ENCODE assay signal across 17 cellular contexts in the genomic region with DNA sequence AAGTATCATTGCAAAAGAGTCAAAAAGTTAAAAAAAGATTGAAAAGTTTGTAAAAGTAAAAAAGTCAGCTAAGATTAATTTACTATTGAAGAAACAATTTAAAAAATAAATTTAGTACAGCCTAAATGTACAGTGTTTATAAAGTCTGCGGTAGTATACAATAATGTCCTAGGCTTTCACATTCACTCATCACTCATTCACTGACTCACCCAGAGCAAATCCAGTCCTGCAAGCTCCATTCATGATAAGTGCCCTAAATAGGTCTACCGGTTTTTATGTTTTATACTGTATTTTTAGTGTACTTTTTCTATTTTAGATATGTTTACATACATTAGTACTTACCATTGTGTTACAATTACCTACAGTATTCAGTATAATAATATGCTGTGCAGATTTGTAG. TPM values are rescaled to one million over a fixed set of nuclear protein-coding genes. Genes with fewer than 3 reads are reported as not detected.
"Had no signal": no experiment of that assay in that cellular context is flagged by ENCODE, and none has a peak within 500 bp of the region (broad histone marks: within the 10 kb centered on the region; RNA-seq: fewer than 3 reads in every experiment).

No MANE protein-coding gene starts in this region.

- H3K4me1 ChIP-seq: esophagus squamous epithelium, gastrocnemius medialis, psoas muscle, right lobe of liver, upper lobe of right lung, vagina had no signal

- H3K36me3 ChIP-seq: esophagus squamous epithelium, gastrocnemius medialis, heart right ventricle, right lobe of liver, tibial artery, upper lobe of right lung, vagina had no signal

- H3K4me3 ChIP-seq: esophagus squamous epithelium, gastrocnemius medialis, heart right ventricle, psoas muscle, right lobe of liver, tibial artery, upper lobe of right lung, vagina had no signal

- H3K27me3 ChIP-seq: esophagus squamous epithelium, gastrocnemius medialis, heart right ventricle, right lobe of liver, tibial artery, upper lobe of right lung, vagina had no signal

- FAIRE-seq: islet of Langerhans had no signal

- ATAC-seq: effector memory CD8-positive, alpha-beta T cell; gastrocnemius medialis; heart right ventricle; naive thymus-derived CD4-positive, alpha-beta T cell; psoas muscle; upper lobe of right lung had no signal

- H3K9me3 ChIP-seq: esophagus squamous epithelium, gastrocnemius medialis, heart right ventricle, psoas muscle, right lobe of liver, tibial artery, upper lobe of right lung, vagina had no signal

- DNase-seq: effector memory CD8-positive, alpha-beta T cell; esophagus squamous epithelium; gastrocnemius medialis; heart right ventricle; hypothalamus; mammary epithelial cell; naive thymus-derived CD4-positive, alpha-beta T cell; nephron progenitor cell; psoas muscle; retina; right lobe of liver; stimulated activated CD4-positive, alpha-beta T cell treated with anti-CD3 and anti-CD28 coated beads, Interleukin-4, amount 100 ng/mL, for 1 hour; stimulated activated CD8-positive, alpha-beta memory T cell treated with anti-CD3 and anti-CD28 coated beads, Interleukin-4, amount 100 ng/mL, for 48 hours; tibial artery; upper lobe of right lung had no signal

- H3K27ac ChIP-seq: esophagus squamous epithelium, gastrocnemius medialis, heart right ventricle, psoas muscle, right lobe of liver, tibial artery, upper lobe of right lung, vagina had no signal

RNA-seq across cellular contexts. Expression of gene ABCC9, which starts 43.9 kb away (rescaled TPM):
- polyA plus RNA-seq: mammary epithelial cell; naive thymus-derived CD4-positive, alpha-beta T cell had no signal
